In genomic region chr5:41707853-41708603, GRCh38 we compare ENCODE assay signal across 8 cellular contexts.
DNase-seq lines count a peak whose midpoint lies in the region; ATAC-seq and TF ChIP-seq lines count a peak whose summit lies in the region.

No MANE protein-coding gene starts in this region.

- in situ Hi-C loops in transverse colon (cut with MboI; ENCODE audit: low pct_ligation_motif_present in 1 of 4, low pct_unique_long_range_greater_than_20kb in 1 of 4, low sequenced_read_pairs in 3 of 4) = loop anchor here in 1 of 4 donors (25.0 kb wide), 1 partner anchor 129 kb away; no protein-coding TSS in a partner anchor

- ATAC-seq in GM18520 (IDR thresholded peaks at IDR 0.05; ENCODE audit: unreplicated experiment) (peak; percentile 78), HG03060 (IDR thresholded peaks at IDR 0.05; ENCODE audit: low read depth, unreplicated experiment) (peak; percentile 91)

- no peaks in the 10 kb centered on the region for H3K27me3 Mint-ChIP-seq in progenitor cell of endocrine pancreas

- H3K4me3 Mint-ChIP-seq in progenitor cell of endocrine pancreas (ENCODE audit: low read depth) = no peak overlapping the region

- TF ChIP-seq POLR2A in transverse colon (IDR thresholded peaks at IDR 0.05) = no peak

- no peak overlapping the region for H3K4me3 ChIP-seq in epithelial cell of esophagus (ENCODE audit: low read length)
- H3K4me3 ChIP-seq in transverse colon = no peak overlapping the region

- DNase-seq in NCI-H345 treated with DMSO at 0.1 percent for 48 hours (lab: John Stamatoyannopoulos, UW; ENCODE audit: unreplicated experiment) (peak; percentile 2), epithelial cell of esophagus (ENCODE audit: low read depth) (peak; percentile 66), transverse colon (no peak), NCI-H128 (lab: John Stamatoyannopoulos, UW; ENCODE audit: unreplicated experiment) (no peak), progenitor cell of endocrine pancreas (ENCODE audit: low spot score, unreplicated experiment) (no peak)

- H3K36me3 Mint-ChIP-seq in progenitor cell of endocrine pancreas (ENCODE audit: insufficient read depth) = peaks cover 1% of the 10 kb centered on the region

- H3K9me3 ChIP-seq in transverse colon = peaks cover 3 to 16% of the 10 kb centered on the region in 2 donors

- H3K27ac Mint-ChIP-seq in progenitor cell of endocrine pancreas = no peak overlapping the region

- H3K4me1 Mint-ChIP-seq in progenitor cell of endocrine pancreas (ENCODE audit: low read depth) = no peaks in the 10 kb centered on the region

- no peaks in the 10 kb centered on the region for H3K36me3 ChIP-seq in transverse colon

- intact Hi-C loops in transverse colon (cut with DNase I; ENCODE audit: low total_unique reads) = no loop called here

- H3K27ac ChIP-seq in 22Rv1 = no peak overlapping the region
- H3K27ac ChIP-seq in transverse colon = no peak overlapping the region

- H3K4me1 ChIP-seq in transverse colon = no peaks in the 10 kb centered on the region

- no peak for TF ChIP-seq EP300 in transverse colon (IDR thresholded peaks at IDR 0.05; ENCODE audit: low read depth)

- TF ChIP-seq CTCF in 22Rv1 (IDR thresholded peaks at IDR 0.05) = peak; percentile 49
- peak; percentile 70 for TF ChIP-seq CTCF in epithelial cell of esophagus (IDR thresholded peaks at IDR 0.05; ENCODE audit: insufficient read depth, low read depth, low read length, missing control alignments)
- peak in 4 of 5 experiments; percentile 24 to 41 (median 32) for TF ChIP-seq CTCF in transverse colon (IDR thresholded peaks at IDR 0.05)
- TF ChIP-seq CTCF in progenitor cell of endocrine pancreas (IDR thresholded peaks at IDR 0.05; ENCODE audit: unreplicated experiment) = no peak

- 56 to 68% methylated on average over 1 to 4 of the region's 4 CpGs for WGBS in transverse colon (ENCODE audit: low coverage in 1 of 2), 2 donors

- H3K27me3 ChIP-seq in transverse colon = no peaks in the 10 kb centered on the region

- H3K9me3 Mint-ChIP-seq in progenitor cell of endocrine pancreas (ENCODE audit: low read depth) = peaks cover 27% of the 10 kb centered on the region

Comparison
In these comparisons a context has a peak if more than half of its experiments do, and no peak if none do; other contexts are left out.
1. DNase-seq: peak in NCI-H345 treated with DMSO at 0.1 percent for 48 hours (single experiment) and epithelial cell of esophagus (single experiment); none in transverse colon (single experiment), NCI-H128 (single experiment) and progenitor cell of endocrine pancreas (single experiment).